In genomic region chr19:7887408-7888144, GRCh38 we compare ENCODE assay signal across 2 cellular contexts.
A peak's percentile ranks its signal among the peaks of the same experiment; 100 is the strongest.
TF ChIP-seq lines count a peak whose summit lies in the region.

No MANE protein-coding gene starts in this region.

TF ChIP-seq in HepG2, 621 proteins besides CTCF, POLR2A, EP300 and RAD21 (continues in another document):
- TF ChIP-seq ZNF687 (CRISPR knock-in tag; IDR thresholded peaks at IDR 0.05): peak; percentile 57
- TF ChIP-seq ZNF501 (CRISPR knock-in tag; IDR thresholded peaks at IDR 0.05): no peak
- TF ChIP-seq, protein P1, sequence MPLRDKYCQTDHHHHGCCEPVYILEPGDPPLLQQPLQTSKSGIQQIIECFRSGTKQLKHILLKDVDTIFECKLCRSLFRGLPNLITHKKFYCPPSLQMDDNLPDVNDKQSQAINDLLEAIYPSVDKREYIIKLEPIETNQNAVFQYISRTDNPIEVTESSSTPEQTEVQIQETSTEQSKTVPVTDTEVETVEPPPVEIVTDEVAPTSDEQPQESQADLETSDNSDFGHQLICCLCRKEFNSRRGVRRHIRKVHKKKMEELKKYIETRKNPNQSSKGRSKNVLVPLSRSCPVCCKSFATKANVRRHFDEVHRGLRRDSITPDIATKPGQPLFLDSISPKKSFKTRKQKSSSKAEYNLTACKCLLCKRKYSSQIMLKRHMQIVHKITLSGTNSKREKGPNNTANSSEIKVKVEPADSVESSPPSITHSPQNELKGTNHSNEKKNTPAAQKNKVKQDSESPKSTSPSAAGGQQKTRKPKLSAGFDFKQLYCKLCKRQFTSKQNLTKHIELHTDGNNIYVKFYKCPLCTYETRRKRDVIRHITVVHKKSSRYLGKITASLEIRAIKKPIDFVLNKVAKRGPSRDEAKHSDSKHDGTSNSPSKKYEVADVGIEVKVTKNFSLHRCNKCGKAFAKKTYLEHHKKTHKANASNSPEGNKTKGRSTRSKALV (CRISPR knock-in tag; IDR thresholded peaks at IDR 0.05): 0 out of 2 replicates have a peak, but pooled peaks have one; percentile 28
- 0 out of 2 replicates have a peak, but pooled peaks have one; percentile 31 for TF ChIP-seq HOXA3 (CRISPR knock-in tag; IDR thresholded peaks at IDR 0.05)
- TF ChIP-seq SAFB2 (CRISPR knock-in tag; IDR thresholded peaks at IDR 0.05; ENCODE audit: borderline replicate concordance, low read depth): no peak
- TF ChIP-seq, protein P2, sequence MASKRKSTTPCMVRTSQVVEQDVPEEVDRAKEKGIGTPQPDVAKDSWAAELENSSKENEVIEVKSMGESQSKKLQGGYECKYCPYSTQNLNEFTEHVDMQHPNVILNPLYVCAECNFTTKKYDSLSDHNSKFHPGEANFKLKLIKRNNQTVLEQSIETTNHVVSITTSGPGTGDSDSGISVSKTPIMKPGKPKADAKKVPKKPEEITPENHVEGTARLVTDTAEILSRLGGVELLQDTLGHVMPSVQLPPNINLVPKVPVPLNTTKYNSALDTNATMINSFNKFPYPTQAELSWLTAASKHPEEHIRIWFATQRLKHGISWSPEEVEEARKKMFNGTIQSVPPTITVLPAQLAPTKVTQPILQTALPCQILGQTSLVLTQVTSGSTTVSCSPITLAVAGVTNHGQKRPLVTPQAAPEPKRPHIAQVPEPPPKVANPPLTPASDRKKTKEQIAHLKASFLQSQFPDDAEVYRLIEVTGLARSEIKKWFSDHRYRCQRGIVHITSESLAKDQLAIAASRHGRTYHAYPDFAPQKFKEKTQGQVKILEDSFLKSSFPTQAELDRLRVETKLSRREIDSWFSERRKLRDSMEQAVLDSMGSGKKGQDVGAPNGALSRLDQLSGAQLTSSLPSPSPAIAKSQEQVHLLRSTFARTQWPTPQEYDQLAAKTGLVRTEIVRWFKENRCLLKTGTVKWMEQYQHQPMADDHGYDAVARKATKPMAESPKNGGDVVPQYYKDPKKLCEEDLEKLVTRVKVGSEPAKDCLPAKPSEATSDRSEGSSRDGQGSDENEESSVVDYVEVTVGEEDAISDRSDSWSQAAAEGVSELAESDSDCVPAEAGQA (IDR thresholded peaks at IDR 0.05; ENCODE audit: low read depth): no peak
- TF ChIP-seq, protein P2 (CRISPR knock-in tag; IDR thresholded peaks at IDR 0.05; ENCODE audit: borderline replicate concordance): no peak
- TF ChIP-seq ISL2 (CRISPR knock-in tag; IDR thresholded peaks at IDR 0.05): 0 out of 2 replicates have a peak, but pooled peaks have one; percentile 18
- 0 out of 2 replicates have a peak, but pooled peaks have one; percentile 54 for TF ChIP-seq ZNF33A (CRISPR knock-in tag; IDR thresholded peaks at IDR 0.05; ENCODE audit: borderline replicate concordance)
- no peak for TF ChIP-seq ZNF709 (CRISPR knock-in tag; IDR thresholded peaks at IDR 0.05)
- 0 out of 2 replicates have a peak, but pooled peaks have one; percentile 34 for TF ChIP-seq SALL2 (CRISPR knock-in tag; IDR thresholded peaks at IDR 0.05)
- 0 out of 2 replicates have a peak, but pooled peaks have one; percentile 21 for TF ChIP-seq MED1 (CRISPR knock-in tag; IDR thresholded peaks at IDR 0.05)
- TF ChIP-seq GABPB1 (CRISPR knock-in tag; IDR thresholded peaks at IDR 0.05): peak; percentile 48; the same call in 1 of the 2 replicates
- 0 out of 2 replicates have a peak, but pooled peaks have one; percentile 3 for TF ChIP-seq ZNF598 (CRISPR knock-in tag; IDR thresholded peaks at IDR 0.05; ENCODE audit: borderline replicate concordance)

TF ChIP-seq in WTC11, 78 proteins besides CTCF, POLR2A, EP300 and RAD21:
- TF ChIP-seq NR3C1 (CRISPR knock-in tag; conservative IDR thresholded peaks at IDR 0.05; ENCODE audit: low read depth) (no peak), ZNF232 (CRISPR knock-in tag; IDR thresholded peaks at IDR 0.05) (no peak), IRF1 (CRISPR knock-in tag; IDR thresholded peaks at IDR 0.05) (no peak), E2F1 (CRISPR knock-in tag; IDR thresholded peaks at IDR 0.05) (no peak), SP1 (CRISPR knock-in tag; conservative IDR thresholded peaks at IDR 0.05) (no peak), NR2C2 (CRISPR knock-in tag; IDR thresholded peaks at IDR 0.05) (no peak), TP53 (CRISPR knock-in tag; IDR thresholded peaks at IDR 0.05) (no peak), ATF6 (CRISPR knock-in tag; IDR thresholded peaks at IDR 0.05) (no peak), ZNF219 (CRISPR knock-in tag; IDR thresholded peaks at IDR 0.05; ENCODE audit: borderline replicate concordance) (no peak), KAT7 (CRISPR knock-in tag; IDR thresholded peaks at IDR 0.05; ENCODE audit: borderline replicate concordance) (no peak)
TF ChIP-seq in WTC11: peak in this region for 0.
